8 cellular contexts compared by ENCODE assay signal in genomic region chr10:11610151-11610854, GRCh38. TPM values are rescaled to one million over a fixed set of nuclear protein-coding genes. Genes with fewer than 3 reads are reported as not detected.
DNase-seq lines count a peak whose midpoint lies in the region; ATAC-seq and TF ChIP-seq lines count a peak whose summit lies in the region.

No MANE protein-coding gene starts in this region.

- no peaks in the 10 kb centered on the region for H3K9me3 Mint-ChIP-seq in chondrocyte (ENCODE audit: low read depth)

- H3K27ac Mint-ChIP-seq in chondrocyte (ENCODE audit: unreplicated experiment) = peak overlapping the region; percentile 57

- in situ Hi-C loops in KBM-7 (cut with MboI; ENCODE audit: low pct_unique_long_range_greater_than_20kb, low sequenced_read_pairs) = no loop called here

- TF ChIP-seq CTCF in chondrocyte (IDR thresholded peaks at IDR 0.05) = no peak

- no peaks in the 10 kb centered on the region for H3K27me3 Mint-ChIP-seq in chondrocyte (ENCODE audit: low read depth)

- H3K4me1 Mint-ChIP-seq in chondrocyte (ENCODE audit: low read depth) = peaks cover 22% of the 10 kb centered on the region

- DNase-seq in AG20443 (ENCODE audit: low spot score) (peak; percentile 14), KBM-7 (peak; percentile 48), chondrocyte (ENCODE audit: low spot score) (no peak), myocyte (ENCODE audit: low read depth) (peak; percentile 14), D341Med (ENCODE audit: low spot score) (no peak)

- ATAC-seq in GM21529 (IDR thresholded peaks at IDR 0.05; ENCODE audit: unreplicated experiment) (no peak), HG03135 (IDR thresholded peaks at IDR 0.05; ENCODE audit: unreplicated experiment) (no peak), HG03378 (IDR thresholded peaks at IDR 0.05; ENCODE audit: unreplicated experiment) (no peak)

- no peaks in the 10 kb centered on the region for H3K36me3 Mint-ChIP-seq in chondrocyte (ENCODE audit: low read depth)

- H3K4me3 Mint-ChIP-seq in chondrocyte (ENCODE audit: unreplicated experiment) = peak overlapping the region; percentile 87

RNA-seq across cellular contexts. Expression of gene USP6NL, which starts 1.1 kb away (rescaled TPM):
- total RNA-seq in chondrocyte (11.7 to 12.3 TPM (median 12.3 TPM) in 3 replicates), myocyte (6.0 and 6.5 TPM in 2 replicates)
- 3.8 TPM for polyA plus RNA-seq in myocyte (2012)

Comparison
In these comparisons a context has a peak if more than half of its experiments do, and no peak if none do; other contexts are left out.
1. DNase-seq: peak in AG20443 (single experiment), KBM-7 (single experiment) and myocyte (single experiment); none in chondrocyte (single experiment) and D341Med (single experiment).